20 cellular contexts compared by ENCODE assay signal in genomic region chr2:180677928-180678327, GRCh38.
DNase-seq lines count a peak whose midpoint lies in the region; ATAC-seq, FAIRE-seq and TF ChIP-seq lines count a peak whose summit lies in the region.
"Had no signal": no experiment of that assay in that cellular context is flagged by ENCODE, and none has a peak within 500 bp of the region (broad histone marks: within the 10 kb centered on the region; RNA-seq: fewer than 3 reads in every experiment).

No MANE protein-coding gene starts in this region.

- H3K4me1 ChIP-seq in keratinocyte (ENCODE audit: control insufficient read depth, extremely low read depth, insufficient read depth, low read length), result peaks cover 35% of the 10 kb centered on the region
- H3K4me1 ChIP-seq in heart left ventricle, result no peaks in the 10 kb centered on the region

- no peaks in the 10 kb centered on the region for H3K27me3 ChIP-seq in keratinocyte (ENCODE audit: control insufficient read depth, extremely low read depth, insufficient read depth, low read length)
- H3K27me3 ChIP-seq in WERI-Rb-1 (ENCODE audit: insufficient read depth, low read depth, severe bottlenecking), result no peaks in the 10 kb centered on the region
- peaks cover 0 to 3% (median 0%) of the 10 kb centered on the region in 9 donors for H3K27me3 ChIP-seq in heart left ventricle

- H3K9me3 ChIP-seq in keratinocyte (ENCODE audit: control insufficient read depth, low read depth, low read length) (no peaks in the 10 kb centered on the region), WERI-Rb-1 (ENCODE audit: severe bottlenecking) (no peaks in the 10 kb centered on the region), heart left ventricle (peaks cover 0 to 2% (median 0%) of the 10 kb centered on the region in 12 donors)
- H3K9me3 ChIP-seq: HAP-1 had no signal

- no peaks in the 10 kb centered on the region for H3K9me1 ChIP-seq in keratinocyte (ENCODE audit: control insufficient read depth, extremely low read depth, insufficient read depth, low read length)

- FAIRE-seq in keratinocyte (lab: Jason Lieb, UNC), result peak; percentile 86
- FAIRE-seq: D721Med, G401.6, GM12892, H1 had no signal

- POLR2A ChIA-PET in RWPE1 (lab: Yijun Ruan, JAX; ENCODE audit: low non-redundant PET), result interaction anchor here (1.2 kb wide), 1 partner anchor 302 kb away, joined by 3 read pairs; the partner anchor contains the start of gene UBE2E3

- CTCF ChIA-PET in RWPE1 (lab: Yijun Ruan, JAX), result no interaction called here

- H3K27ac ChIP-seq in RWPE1 (no peak overlapping the region), keratinocyte (ENCODE audit: control insufficient read depth, insufficient read depth, low read length) (peak overlapping the region; percentile 62), WERI-Rb-1 (no peak overlapping the region), heart left ventricle (no peak overlapping the region)
- H3K27ac ChIP-seq: HL-60 had no signal

- ATAC-seq in GM21515 (IDR thresholded peaks at IDR 0.05; ENCODE audit: unreplicated experiment) (no peak), heart left ventricle (no peak)
- ATAC-seq: CD8-positive, alpha-beta T cell had no signal

- TF ChIP-seq POLR2A in heart left ventricle (IDR thresholded peaks at IDR 0.05), result no peak

- no peak overlapping the region for H3K9ac ChIP-seq in keratinocyte (ENCODE audit: control insufficient read depth, extremely low read depth, insufficient read depth, low read length)

- H3K79me2 ChIP-seq in keratinocyte (ENCODE audit: control insufficient read depth, insufficient read depth, low read length), result no peaks in the 10 kb centered on the region

- WGBS in heart left ventricle, 4 donors, result 52 to 75% (median 62%) methylated on average over 3 of the region's 3 CpGs

- H3K36me3 ChIP-seq in keratinocyte (ENCODE audit: control insufficient read depth in 2 of 2, extremely low read depth in 1 of 2, insufficient read depth in 2 of 2, low read length in 2 of 2), result no peaks in the 10 kb centered on the region
- H3K36me3 ChIP-seq in WERI-Rb-1, result no peaks in the 10 kb centered on the region
- H3K36me3 ChIP-seq in heart left ventricle, result no peaks in the 10 kb centered on the region
- H3K36me3 ChIP-seq: HAP-1 had no signal

- TF ChIP-seq CTCF in RWPE1 (conservative IDR thresholded peaks at IDR 0.05; ENCODE audit: low read depth) (no peak), epithelial cell of esophagus (IDR thresholded peaks at IDR 0.05; ENCODE audit: insufficient read depth, low read depth, low read length, missing control alignments) (no peak), keratinocyte (optimal IDR thresholded peaks at IDR 0.05 in 1 of 3, IDR thresholded peaks at IDR 0.05 in 1 of 3, conservative IDR thresholded peaks at IDR 0.05 in 1 of 3; ENCODE audit: extremely low read depth in 1 of 3, insufficient read depth in 2 of 3, low read length in 3 of 3) (no peak), WERI-Rb-1 (IDR thresholded peaks at IDR 0.05; ENCODE audit: low read depth, low read length) (no peak), heart left ventricle (IDR thresholded peaks at IDR 0.05) (no peak)

- H3K4me2 ChIP-seq in keratinocyte (ENCODE audit: control insufficient read depth, extremely low read depth, insufficient read depth, low read depth, low read length), result peak overlapping the region; percentile 71

- H4K20me1 ChIP-seq in keratinocyte (ENCODE audit: control insufficient read depth, extremely low read depth, insufficient read depth, low read length), result no peaks in the 10 kb centered on the region

- H3K4me3 ChIP-seq in epithelial cell of esophagus (ENCODE audit: low read length) (no peak overlapping the region), keratinocyte (ENCODE audit: control insufficient read depth in 2 of 3, extremely low read depth in 1 of 3, insufficient read depth in 2 of 3, low read depth in 1 of 3, low read length in 3 of 3) (no peak overlapping the region), WERI-Rb-1 (ENCODE audit: low read depth, low read length) (no peak overlapping the region), heart left ventricle (no peak overlapping the region)
- H3K4me3 ChIP-seq: HAP-1 had no signal

- intact Hi-C loops in heart left ventricle (cut with DNase I), result no loop called here

- dilution Hi-C loops in keratinocyte (cut with MboI; ENCODE audit: extremely low pct_ligation_motif_present, low sequenced_read_pairs), result no loop called here

- H2AFZ ChIP-seq in keratinocyte (ENCODE audit: control insufficient read depth, low read length), result no peak overlapping the region

- DNase-seq in NCI-H226, result peak; percentile 42
- peak; percentile 20 for DNase-seq in RWPE1 (ENCODE audit: low spot score)
- DNase-seq in epithelial cell of esophagus (ENCODE audit: low read depth), result peak; percentile 81
- DNase-seq in keratinocyte (ENCODE audit: low read depth, low spot score), result no peak
- no peak for DNase-seq in WERI-Rb-1
- DNase-seq in heart left ventricle, result no peak
- DNase-seq in GF-D8 (lab: John Stamatoyannopoulos, UW), result no peak
- DNase-seq: CD8-positive, alpha-beta T cell; COR-L47; DMS153; DMS79 treated with DMSO at 0.1 percent for 48 hours; EL; HFFc6 had no signal

Comparison
In these comparisons a context has a peak if more than half of its experiments do, and no peak if none do; other contexts are left out.
1. DNase-seq: peak in NCI-H226 (single experiment), RWPE1 (single experiment) and epithelial cell of esophagus (single experiment); none in keratinocyte (single experiment), WERI-Rb-1 (single experiment), heart left ventricle (0 of 5) and GF-D8 (single experiment).